ENCODE assay signal across 8 cellular contexts in genomic region chrX:40794812-40795130, GRCh38. TPM values are rescaled to one million over a fixed set of nuclear protein-coding genes. Genes with fewer than 3 reads are reported as not detected.
DNase-seq lines count a peak whose midpoint lies in the region; ATAC-seq, FAIRE-seq and TF ChIP-seq lines count a peak whose summit lies in the region.
"Not testable (repeated sequence)": the region's sequence is repeated elsewhere in the genome, so short reads cannot be mapped to it uniquely, and the experiment has no call there.

No MANE protein-coding gene starts in this region.

- H3K4me1 ChIP-seq in GM23338 (ENCODE audit: insufficient read depth); psoas muscle: not testable (repeated sequence)
- H3K4me1 ChIP-seq in esophagus squamous epithelium, result peaks cover 0 to 13% (median 3%) of the 10 kb centered on the region in 3 donors

- not testable (repeated sequence) for ATAC-seq in GM23338
- ATAC-seq in psoas muscle, result peak in 1 of 4 donors; percentile 12

- WGBS in esophagus squamous epithelium, 2 donors, result no CpG with 5 or more reads among the region's 1 CpG
- WGBS in psoas muscle, 3 donors, result 86 to 88% (median 87%) methylated on average over 1 of the region's 1 CpG

- peaks cover 29% of the 10 kb centered on the region for H3K36me3 Mint-ChIP-seq in GM23338 (ENCODE audit: low read depth)
- not testable (repeated sequence) for H3K36me3 Mint-ChIP-seq in brain

- H3K27ac ChIP-seq in AG04450 (ENCODE audit: low read depth, low read length) (peak overlapping the region; percentile 77), esophagus squamous epithelium (peak overlapping the region in 3 of 4 donors; percentile 39 to 64 (median 59)), psoas muscle (peak overlapping the region; percentile 30)
- not testable (repeated sequence) for H3K27ac ChIP-seq in GM23338 (ENCODE audit: low read depth)

- peak overlapping the region; percentile 86; the same call in 1 of the 2 replicates for H3K27ac Mint-ChIP-seq in GM23338
- H3K27ac Mint-ChIP-seq in brain, result peak overlapping the region; percentile 14 to 94 (median 85)

- POLR2A ChIA-PET in AG04450 (lab: Yijun Ruan, JAX), result interaction anchor here (0.8 kb wide), 1 partner anchor 251 kb away, joined by 3 read pairs; no protein-coding TSS in a partner anchor

- H3K4me1 Mint-ChIP-seq in GM23338, result not testable (repeated sequence)
- H3K4me1 Mint-ChIP-seq in brain, result peaks cover 15% of the 10 kb centered on the region

- H3K79me2 ChIP-seq in GM23338 (replicated peaks; ENCODE audit: insufficient read depth), result not testable (repeated sequence)

- intact Hi-C loops in esophagus squamous epithelium (cut with DNase I), result loop anchor here (10.0 kb wide), 1 partner anchor 140 kb away; no protein-coding TSS in a partner anchor
- intact Hi-C loops in psoas muscle (cut with DNase I), result loop anchor here (2.0 to 5.0 kb wide), 3 partner anchors 57 to 144 kb away; partner anchors contain the start of gene MED14 (in 1 of the 2)

- DNase-seq in AG04450 (ENCODE audit: low read depth, low spot score); GM23338 (ENCODE audit: low spot score); esophagus squamous epithelium (lab: John Stamatoyannopoulos, UW); psoas muscle: not testable (repeated sequence)
- DNase-seq in NCI-H1092 (lab: John Stamatoyannopoulos, UW) (peak; percentile 17), RCC 7860 (ENCODE audit: low spot score) (peak; percentile 5), kidney tubule cell (ENCODE audit: low spot score) (peak; percentile 58)

- H4K20me1 ChIP-seq in GM23338 (replicated peaks; ENCODE audit: insufficient read depth), result not testable (repeated sequence)

- not testable (repeated sequence) for H3K27me3 ChIP-seq in AG04450 (ENCODE audit: control insufficient read depth, insufficient read depth, low read length); GM23338 (ENCODE audit: insufficient read depth); esophagus squamous epithelium; psoas muscle (ENCODE audit: insufficient read depth in 3 of 3, low read length in 2 of 3)

- not testable (repeated sequence) for H3K27me3 Mint-ChIP-seq in GM23338 (ENCODE audit: insufficient read depth, low read depth, poor library complexity); brain

- not testable (repeated sequence) for H3K9me3 ChIP-seq in AG04450 (ENCODE audit: control insufficient read depth, insufficient read depth, low read length); esophagus squamous epithelium; psoas muscle

- H3K4me3 Mint-ChIP-seq in GM23338, result not testable (repeated sequence)
- peak overlapping the region in 1 of 5 experiments; percentile 48 for H3K4me3 Mint-ChIP-seq in brain

- FAIRE-seq in RCC 7860 (lab: Jason Lieb, UNC), result not testable (repeated sequence)

- not testable (repeated sequence) for H3K9me2 ChIP-seq in GM23338 (ENCODE audit: insufficient read depth)

- H3K4me2 ChIP-seq in GM23338, result not testable (repeated sequence)

- H3K9me3 Mint-ChIP-seq in GM23338, result peaks cover 31% of the 10 kb centered on the region
- peaks cover 6 to 24% (median 14%) of the 10 kb centered on the region in 5 experiments for H3K9me3 Mint-ChIP-seq in brain

- CTCF ChIA-PET in AG04450 (lab: Charles Lee), result interaction anchor here (0.6 to 4.0 kb wide), 10 partner anchors 17 to 321 kb away, joined by 3 to 49 read pairs (median 3); no protein-coding TSS in a partner anchor

- H3F3A ChIP-seq in GM23338 (replicated peaks; ENCODE audit: low read depth), result not testable (repeated sequence)

- not testable (repeated sequence) for H3K4me3 ChIP-seq in AG04450 (ENCODE audit: low read depth, low read length); GM23338; esophagus squamous epithelium; psoas muscle

- H3K36me3 ChIP-seq in GM23338 (ENCODE audit: insufficient read depth); esophagus squamous epithelium; psoas muscle (ENCODE audit: insufficient read depth in 1 of 2, low read depth in 1 of 2): not testable (repeated sequence)

- TF ChIP-seq CTCF in AG04450 (IDR thresholded peaks at IDR 0.05; ENCODE audit: low read depth, low read length); GM23338 (conservative IDR thresholded peaks at IDR 0.05; ENCODE audit: low read depth in 2 of 2); brain (conservative IDR thresholded peaks at IDR 0.05); esophagus squamous epithelium (IDR thresholded peaks at IDR 0.05); psoas muscle (IDR thresholded peaks at IDR 0.05): not testable (repeated sequence)

- not testable (repeated sequence) for TF ChIP-seq POLR2A in esophagus squamous epithelium (IDR thresholded peaks at IDR 0.05)

- not testable (repeated sequence) for H2AFZ ChIP-seq in GM23338

RNA-seq across cellular contexts. Expression of gene MED14, which starts 59.4 kb away (rescaled TPM):
- 52.8 and 53.3 TPM in 2 replicates for polyA plus RNA-seq in AG04450 (2011; rRNA removed)
- 61.8 and 76.4 TPM in 2 replicates for polyA minus RNA-seq in AG04450 (2011; rRNA and poly(A)+ RNA removed)
- total RNA-seq in GM23338 (2014; rRNA removed; shearing (Covaris generic)), result 99.3 and 110 TPM in 2 replicates
- 28.9 and 29.8 TPM in 2 replicates for polyA plus RNA-seq in GM23338 (2016; fragmentation: Nextera tagmentation; extraction: Ambion mirVana)
- polyA plus RNA-seq in brain (ENCODE audit: insufficient read depth, low read depth, low replicate concordance), result 31.3 TPM
- 10 to 100 TPM; 21.6 to 37.6 (median 28.9) TPM for total RNA-seq in esophagus squamous epithelium
- 10 to 100 TPM; 46.6 to 63.2 (median 55.9) TPM for total RNA-seq in psoas muscle
- polyA plus RNA-seq in psoas muscle, result 10 to 100 TPM; 10.7 to 23.9 (median 14.3) TPM
